Comparison of ENCODE assay signal across 27 cellular contexts in the genomic region with DNA sequence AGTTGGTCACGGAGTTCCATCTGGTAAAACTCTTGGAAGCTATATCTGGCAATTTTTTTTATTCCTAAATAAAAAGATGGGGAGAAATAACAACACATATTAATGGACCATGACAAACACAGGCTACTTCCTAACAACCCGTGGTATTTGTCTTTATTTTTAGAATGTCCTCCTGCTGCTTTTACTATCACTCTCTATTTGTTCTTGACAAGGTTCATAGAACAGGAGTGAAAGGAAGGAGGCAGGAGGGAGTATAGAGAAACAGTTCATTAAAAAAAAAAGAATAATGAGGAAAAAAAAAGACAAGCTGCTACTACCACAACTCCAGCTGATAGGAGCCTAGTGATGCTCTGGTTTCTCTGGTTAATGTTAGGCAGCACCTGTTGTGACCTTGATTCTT.
"Had no signal": no experiment of that assay in that cellular context is flagged by ENCODE, and none has a peak within 500 bp of the region (broad histone marks: within the 10 kb centered on the region; RNA-seq: fewer than 3 reads in every experiment).

No MANE protein-coding gene starts in this region.

- H3K27ac ChIP-seq: body of pancreas, cardiac muscle cell, right atrium auricular region, stomach, thyroid gland, upper lobe of left lung, vagina had no signal

- H3K36me3 ChIP-seq: cardiac muscle cell, right atrium auricular region, stomach, thyroid gland, upper lobe of left lung, vagina had no signal

- H3K9me3 Mint-ChIP-seq: activated B cell treated with CpG ODN at 0.5 μM for 24 hours; activated T-cell treated with anti-CD3 and anti-CD28 coated beads, Interleukin-2, amount 50 U/mL, for 72 hours; natural killer cell treated with Interleukin-12 subunit alpha and Interleukin-12 subunit beta and Interleukin-15 and Interleukin-18, amount 100 ng/mL, for 72 hours had no signal

- FAIRE-seq: endothelial cell of umbilical vein, kidney had no signal

- H3K27me3 ChIP-seq: body of pancreas, right atrium auricular region, stomach, thyroid gland, upper lobe of left lung, vagina had no signal

- DNase-seq: activated B cell treated with CpG ODN at 0.5 μM for 24 hours; activated CD8-positive, alpha-beta memory T cell treated with anti-CD3 and anti-CD28 coated beads, Interleukin-2, amount 10 ng/mL, durations not matched to agents 7 days and 5 days; activated CD8-positive, alpha-beta T cell treated with anti-CD3 and anti-CD28 coated beads, Interleukin-2, amount 10 ng/mL, durations not matched to agents 7 days and 5 days; activated naive CD4-positive, alpha-beta T cell; activated T-cell treated with anti-CD3 and anti-CD28 coated beads for 4 hours; activated T-cell treated with anti-CD3 and anti-CD28 coated beads, Interleukin-2, amount 50 U/mL, for 72 hours; anterior cingulate cortex; body of pancreas; head of caudate nucleus; hypothalamus; immature natural killer cell; kidney; mesendoderm; stimulated activated CD4-positive, alpha-beta T cell treated with anti-CD3 and anti-CD28 coated beads, Interleukin-15, amount 100 ng/mL, for 24 hours; stimulated activated CD4-positive, alpha-beta T cell treated with anti-CD3 and anti-CD28 coated beads, Interleukin-2, amount 100 ng/mL, for 24 hours; stimulated activated naive B cell treated with anti-CD40 and anti-IgM and Interleukin-4, amounts not matched to agents 10 μg/mL and 1 μg/mL and 100 μg/mL, for 72 hours; stomach; thyroid gland; upper lobe of left lung had no signal

- H3K4me3 ChIP-seq: body of pancreas, cardiac muscle cell, lung, right atrium auricular region, stomach, thyroid gland, upper lobe of left lung, vagina had no signal

- H3K4me1 ChIP-seq: body of pancreas, right atrium auricular region, thyroid gland, upper lobe of left lung had no signal

- H3K36me3 Mint-ChIP-seq: activated CD8-positive, alpha-beta memory T cell treated with anti-CD3 and anti-CD28 coated beads, Interleukin-2, amount 10 ng/mL, durations not matched to agents 7 days and 5 days; activated naive CD8-positive, alpha-beta T cell; immature natural killer cell; natural killer cell treated with Interleukin-12 subunit alpha and Interleukin-12 subunit beta and Interleukin-15 and Interleukin-18, amount 100 ng/mL, for 72 hours; stimulated activated naive B cell treated with anti-CD40 and anti-IgM and Interleukin-4, amounts not matched to agents 10 μg/mL and 1 μg/mL and 100 μg/mL, for 72 hours had no signal

- H3K27ac Mint-ChIP-seq: activated B cell treated with CpG ODN at 0.5 μM for 24 hours; activated CD8-positive, alpha-beta memory T cell treated with anti-CD3 and anti-CD28 coated beads, Interleukin-2, amount 10 ng/mL, durations not matched to agents 7 days and 5 days; activated CD8-positive, alpha-beta T cell treated with anti-CD3 and anti-CD28 coated beads, Interleukin-2, amount 10 ng/mL, durations not matched to agents 7 days and 5 days; activated naive CD8-positive, alpha-beta T cell; activated T-cell treated with anti-CD3 and anti-CD28 coated beads, Interleukin-2, amount 50 U/mL, for 72 hours; immature natural killer cell; natural killer cell treated with Interleukin-12 subunit alpha and Interleukin-12 subunit beta and Interleukin-15 and Interleukin-18, amount 100 ng/mL, for 72 hours; stimulated activated naive B cell treated with anti-CD40 and anti-IgM and Interleukin-4, amounts not matched to agents 10 μg/mL and 1 μg/mL and 100 μg/mL, for 72 hours had no signal

- ATAC-seq: activated CD8-positive, alpha-beta memory T cell treated with anti-CD3 and anti-CD28 coated beads, Interleukin-2, amount 10 ng/mL, durations not matched to agents 7 days and 5 days; activated CD8-positive, alpha-beta T cell treated with anti-CD3 and anti-CD28 coated beads, Interleukin-2, amount 10 ng/mL, durations not matched to agents 7 days and 5 days; activated T-cell treated with anti-CD3 and anti-CD28 coated beads, Interleukin-2, amount 50 U/mL, for 72 hours; body of pancreas; left lobe of liver; natural killer cell treated with Interleukin-12 subunit alpha and Interleukin-12 subunit beta and Interleukin-15 and Interleukin-18, amount 100 ng/mL, for 72 hours; stimulated activated naive B cell treated with anti-CD40 and anti-IgM and Interleukin-4, amounts not matched to agents 10 μg/mL and 1 μg/mL and 100 μg/mL, for 72 hours had no signal

- H3K9me3 ChIP-seq: body of pancreas, right atrium auricular region, stomach, thyroid gland, upper lobe of left lung, vagina had no signal
